Comparison of ENCODE assay signal across 1 cellular context in genomic region chr6:29705389-29706231, GRCh38.
TF ChIP-seq lines count a peak whose summit lies in the region.

No MANE protein-coding gene starts in this region.

TF ChIP-seq in GM23338, 12 proteins besides CTCF, POLR2A, EP300 and RAD21 (continued from another document):
- TF ChIP-seq EZH2phosphoT487 (IDR thresholded peaks at IDR 0.05; ENCODE audit: unreplicated experiment) (no peak), ETS1 (IDR thresholded peaks at IDR 0.05) (no peak), CREB1 (CRISPR knock-in tag; IDR thresholded peaks at IDR 0.05; ENCODE audit: low read depth) (no peak), EZH2 (IDR thresholded peaks at IDR 0.05; ENCODE audit: low read depth, unreplicated experiment) (no peak), REST (IDR thresholded peaks at IDR 0.05; ENCODE audit: unreplicated experiment) (no peak)
